13 cellular contexts compared by ENCODE assay signal in genomic region chr12:124170756-124171155, GRCh38.
DNase-seq lines count a peak whose midpoint lies in the region; FAIRE-seq and TF ChIP-seq lines count a peak whose summit lies in the region.
"Had no signal": no experiment of that assay in that cellular context is flagged by ENCODE, and none has a peak within 500 bp of the region (broad histone marks: within the 10 kb centered on the region; RNA-seq: fewer than 3 reads in every experiment).

No MANE protein-coding gene starts in this region.

- H3K9me3 Mint-ChIP-seq in CD14-positive monocyte (peaks cover 12 to 27% (median 25%) of the 10 kb centered on the region in 7 donors), osteocyte (ENCODE audit: unreplicated experiment) (no peaks in the 10 kb centered on the region)

- H3K4me3 Mint-ChIP-seq in CD14-positive monocyte, result peak overlapping the region in 1 of 2 donors; percentile 49
- no peak overlapping the region for H3K4me3 Mint-ChIP-seq in osteocyte (ENCODE audit: unreplicated experiment)

- peak; percentile 44 for FAIRE-seq in HTR-8/SVneo (lab: Jason Lieb, UNC)
- FAIRE-seq: A549 had no signal

- DNase-seq in CD14-positive monocyte (ENCODE audit: low spot score) (no peak), HTR-8/SVneo (ENCODE audit: insufficient read length, low spot score) (no peak), fibroblast of villous mesenchyme (ENCODE audit: low read depth) (peak; percentile 21), osteocyte (ENCODE audit: extremely low spot score, unreplicated experiment) (no peak), GM10248 (ENCODE audit: extremely low spot score) (no peak)
- DNase-seq in activated CD4-positive, alpha-beta T cell treated with anti-CD3 and anti-CD28 coated beads, Interleukin-2, amount 50 U/mL, for 4 hours, result no peak
- DNase-seq in activated CD4-positive, CD25-positive, alpha-beta regulatory T cell (lab: John Stamatoyannopoulos, UW), result no peak
- DNase-seq: COR-L47, NCI-H187, NCI-H69, SHP77 treated with DMSO at 0.1 percent for 48 hours had no signal

- H3K36me3 Mint-ChIP-seq in CD14-positive monocyte (peaks cover 1 to 4% of the 10 kb centered on the region in 2 donors), osteocyte (ENCODE audit: unreplicated experiment) (no peaks in the 10 kb centered on the region)

- H3K27me3 Mint-ChIP-seq in CD14-positive monocyte (ENCODE audit: low read depth in 3 of 3), result peaks cover 3 to 17% (median 5%) of the 10 kb centered on the region in 3 donors
- no peaks in the 10 kb centered on the region for H3K27me3 Mint-ChIP-seq in osteocyte (ENCODE audit: unreplicated experiment)

- H3K27ac Mint-ChIP-seq in CD14-positive monocyte (peak overlapping the region in 6 of 7 donors; percentile 42 to 84 (median 76)), osteocyte (ENCODE audit: unreplicated experiment) (peak overlapping the region; percentile 38)

- no peak overlapping the region for H3K4me3 ChIP-seq in fibroblast of villous mesenchyme (ENCODE audit: low read depth, low read length)
- H3K4me3 ChIP-seq: A549, HAP-1 had no signal

- intact Hi-C loops in CD14-positive monocyte (cut with micrococcal nuclease), result no loop called here

- H3K4me1 Mint-ChIP-seq in CD14-positive monocyte, result peaks cover 38% of the 10 kb centered on the region
- H3K4me1 Mint-ChIP-seq in osteocyte (ENCODE audit: unreplicated experiment), result peaks cover 42% of the 10 kb centered on the region

- TF ChIP-seq CTCF in CD14-positive monocyte (IDR thresholded peaks at IDR 0.05), result no peak
- TF ChIP-seq CTCF in fibroblast of villous mesenchyme (IDR thresholded peaks at IDR 0.05; ENCODE audit: insufficient read depth, low read depth, low read length), result no peak
- TF ChIP-seq CTCF in osteocyte (IDR thresholded peaks at IDR 0.05), result no peak
- no peak for TF ChIP-seq CTCF in GM10248 (IDR thresholded peaks at IDR 0.05; ENCODE audit: control extremely low read depth, extremely low read depth, low read depth, missing control alignments)

- POLR2A ChIA-PET in GM10248 (lab: Yijun Ruan, JAX), result no interaction called here

- CTCF ChIA-PET in GM10248 (lab: Yijun Ruan, JAX), result no interaction called here
